8 cellular contexts compared by ENCODE assay signal in the genomic region with DNA sequence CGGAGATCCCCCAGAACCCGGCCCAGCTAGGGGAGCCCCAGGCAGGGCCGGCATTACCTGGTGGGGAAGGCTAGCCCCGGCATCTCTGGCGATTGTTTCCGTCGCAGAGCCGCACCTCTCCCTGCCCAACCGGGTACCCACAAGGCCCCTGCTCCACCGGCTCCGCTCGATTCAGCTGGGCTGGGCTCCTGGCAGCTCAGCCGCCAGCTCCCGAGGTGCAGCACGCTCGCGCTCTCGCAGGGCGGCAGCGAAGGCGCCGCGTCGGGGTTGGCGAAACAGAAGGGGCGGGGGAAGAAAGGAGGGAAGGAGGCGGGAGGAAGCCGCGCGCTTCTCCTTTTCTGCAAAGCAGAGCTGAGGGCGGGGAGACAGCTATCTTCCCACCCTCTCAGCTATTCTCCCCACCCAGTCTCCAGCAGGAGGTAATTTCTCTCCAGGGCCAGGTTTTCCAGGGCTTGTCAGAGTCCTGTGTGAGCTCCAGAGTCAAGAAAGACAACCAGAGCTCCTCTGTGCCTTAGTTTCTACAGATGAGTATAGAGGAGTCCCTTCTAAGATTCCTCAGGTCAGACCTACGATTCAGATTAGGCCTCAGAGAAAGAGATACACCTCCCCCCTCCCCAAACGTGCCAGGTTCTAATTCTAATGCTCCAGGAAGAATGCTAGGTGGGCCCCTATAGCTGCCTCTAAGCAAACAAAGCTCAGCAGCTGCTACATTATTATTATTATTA.
DNase-seq lines count a peak whose midpoint lies in the region; ATAC-seq lines count a peak whose summit lies in the region.

No MANE protein-coding gene starts in this region.

- no peaks in the 10 kb centered on the region for H3K36me3 Mint-ChIP-seq in natural killer cell treated with Interleukin-12 subunit alpha and Interleukin-12 subunit beta and Interleukin-15 and Interleukin-18, amount 100 ng/mL, for 72 hours

- H3K27ac Mint-ChIP-seq in natural killer cell treated with Interleukin-12 subunit alpha and Interleukin-12 subunit beta and Interleukin-15 and Interleukin-18, amount 100 ng/mL, for 72 hours: peak overlapping the region; percentile 45 to 46

- DNase-seq in AML-193 (lab: John Stamatoyannopoulos, UW) (peak; percentile 78 to 80), OCI-M1 (lab: John Stamatoyannopoulos, UW) (peak; percentile 99), fibroblast of peridontal ligament (ENCODE audit: extremely low read depth) (peak; percentile 79)
- peak; percentile 45 to 55 for DNase-seq in activated T-helper 1 cell treated with anti-CD3 and anti-CD28 coated beads, Interleukin-2, amount 50 U/mL, for 16 hours (ENCODE audit: low read depth in 1 of 2, low spot score in 1 of 2)
- peak; percentile 81 for DNase-seq in natural killer cell treated with Interleukin-12 subunit alpha and Interleukin-12 subunit beta and Interleukin-15 and Interleukin-18, amount 100 ng/mL, for 72 hours (ENCODE audit: low spot score)
- peak; percentile 57 to 79 (median 68) for DNase-seq in stimulated activated naive CD4-positive, alpha-beta T cell (lab: John Stamatoyannopoulos, UW)

- peak overlapping the region; percentile 86 for H3K4me3 Mint-ChIP-seq in natural killer cell treated with Interleukin-12 subunit alpha and Interleukin-12 subunit beta and Interleukin-15 and Interleukin-18, amount 100 ng/mL, for 72 hours

- H3K4me1 Mint-ChIP-seq in natural killer cell treated with Interleukin-12 subunit alpha and Interleukin-12 subunit beta and Interleukin-15 and Interleukin-18, amount 100 ng/mL, for 72 hours (ENCODE audit: low read depth in 2 of 2): peaks cover 26 to 38% of the 10 kb centered on the region in 2 donors

- H3K27me3 Mint-ChIP-seq in natural killer cell treated with Interleukin-12 subunit alpha and Interleukin-12 subunit beta and Interleukin-15 and Interleukin-18, amount 100 ng/mL, for 72 hours: no peaks in the 10 kb centered on the region

- ATAC-seq in GM19043 (IDR thresholded peaks at IDR 0.05; ENCODE audit: low read depth, unreplicated experiment) (peak; percentile 93), HG03354 (IDR thresholded peaks at IDR 0.05; ENCODE audit: poor library complexity, severe bottlenecking, unreplicated experiment) (peak; percentile 90)
- ATAC-seq in natural killer cell treated with Interleukin-12 subunit alpha and Interleukin-12 subunit beta and Interleukin-15 and Interleukin-18, amount 100 ng/mL, for 72 hours: peak; percentile 96 to 97

- no peaks in the 10 kb centered on the region for H3K9me3 Mint-ChIP-seq in natural killer cell treated with Interleukin-12 subunit alpha and Interleukin-12 subunit beta and Interleukin-15 and Interleukin-18, amount 100 ng/mL, for 72 hours

Comparison
In these comparisons a context has a peak if more than half of its experiments do, and no peak if none do; other contexts are left out.
1. Peak in every context shown above with its lines: DNase-seq and ATAC-seq.